In the genomic region with DNA sequence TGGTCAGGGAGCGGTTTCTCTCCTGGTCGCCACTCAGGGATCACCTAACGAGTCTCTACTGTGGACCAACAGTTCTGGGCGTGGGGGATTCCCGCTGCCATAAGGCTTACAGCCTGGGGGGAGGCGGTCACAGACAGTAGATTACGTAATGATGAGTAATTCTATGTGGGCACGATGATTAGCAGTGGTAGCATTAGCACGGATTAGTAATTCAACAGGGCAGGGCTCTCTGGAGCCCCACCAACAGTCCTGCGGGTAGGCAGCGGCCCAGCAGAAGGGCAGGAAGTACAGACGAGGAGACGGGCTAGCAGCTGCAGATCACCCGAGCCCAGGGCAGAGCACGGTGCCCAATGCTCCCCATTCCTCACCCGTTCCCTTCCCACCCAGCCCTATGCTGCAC, we compare ENCODE assay signal across 10 cellular contexts.
DNase-seq lines count a peak whose midpoint lies in the region; FAIRE-seq and TF ChIP-seq lines count a peak whose summit lies in the region.
"Had no signal": no experiment of that assay in that cellular context is flagged by ENCODE, and none has a peak within 500 bp of the region (broad histone marks: within the 10 kb centered on the region; RNA-seq: fewer than 3 reads in every experiment).

No MANE protein-coding gene starts in this region.

- no peak overlapping the region for H3K4me3 ChIP-seq in skin epidermis

- TF ChIP-seq CTCF in RWPE1 (conservative IDR thresholded peaks at IDR 0.05; ENCODE audit: low read depth), result no peak

- peak; percentile 71 for DNase-seq in H54 (ENCODE audit: insufficient read length, low spot score)
- DNase-seq in RWPE1 (ENCODE audit: low spot score), result peak; percentile 89
- peak; percentile 72 for DNase-seq in foreskin melanocyte
- DNase-seq in midbrain (lab: John Stamatoyannopoulos, UW), result no peak
- DNase-seq in substantia nigra (lab: John Stamatoyannopoulos, UW), result no peak
- no peak for DNase-seq in activated T-cell treated with anti-CD3 and anti-CD28 coated beads, Interleukin-2, amount 50 U/mL, for 48 hours
- DNase-seq in OCI-M2 (lab: John Stamatoyannopoulos, UW; ENCODE audit: unreplicated experiment), result no peak
- DNase-seq: activated T-cell treated with anti-CD3 and anti-CD28 coated beads, Interleukin-2, amount 50 U/mL, for 24 hours; NCI-H1436 treated with DMSO at 0.1 percent for 48 hours had no signal

- no peak for TF ChIP-seq POLR2A in H54 (IDR thresholded peaks at IDR 0.05; ENCODE audit: low read depth, low read length)

- CTCF ChIA-PET in RWPE1 (lab: Yijun Ruan, JAX), result no interaction called here

- H3K27ac ChIP-seq in RWPE1, result peak overlapping the region; percentile 90
- H3K27ac ChIP-seq in skin epidermis, result peak overlapping the region in 13 of 21 experiments; percentile 27 to 75 (median 57)
- H3K27ac ChIP-seq in substantia nigra (ENCODE audit: low read depth, low read length, poor library complexity, severe bottlenecking), result no peak overlapping the region

- FAIRE-seq in H54 (lab: Jason Lieb, UNC), result peak; percentile 65

- POLR2A ChIA-PET in RWPE1 (lab: Yijun Ruan, JAX; ENCODE audit: low non-redundant PET), result no interaction called here

Comparison
In these comparisons a context has a peak if more than half of its experiments do, and no peak if none do; other contexts are left out.
1. DNase-seq: peak in H54 (single experiment), RWPE1 (single experiment) and foreskin melanocyte (single experiment); none in midbrain (single experiment), substantia nigra (0 of 49), activated T-cell treated with anti-CD3 and anti-CD28 coated beads, Interleukin-2, amount 50 U/mL, for 48 hours (0 of 2) and OCI-M2 (single experiment).